Comparison of ENCODE assay signal across 24 cellular contexts in genomic region chr18:36665952-36666351, GRCh38.
"Had no signal": no experiment of that assay in that cellular context is flagged by ENCODE, and none has a peak within 500 bp of the region (broad histone marks: within the 10 kb centered on the region; RNA-seq: fewer than 3 reads in every experiment).

No MANE protein-coding gene starts in this region.

- H3K4me3 Mint-ChIP-seq: activated CD4-positive, alpha-beta T cell treated with anti-CD3 and anti-CD28 coated beads, Interleukin-2, amount 10 ng/mL, durations not matched to agents 7 days and 5 days; activated CD8-positive, alpha-beta T cell treated with anti-CD3 and anti-CD28 coated beads, Interleukin-2, amount 10 ng/mL, durations not matched to agents 7 days and 5 days; activated naive CD4-positive, alpha-beta T cell treated with anti-CD3 and anti-CD28 coated beads, Interleukin-2, amount 50 U/mL, for 24 hours; endodermal cell; natural killer cell; type B pancreatic cell had no signal

- H3K9me3 ChIP-seq: ascending aorta, stomach had no signal

- H3K27ac ChIP-seq: ascending aorta, coronary artery, epithelial cell of prostate, skin epidermis, stomach, WERI-Rb-1 had no signal

- H3K36me3 Mint-ChIP-seq: activated naive CD4-positive, alpha-beta T cell treated with anti-CD3 and anti-CD28 coated beads, Interleukin-2, amount 50 U/mL, for 24 hours; natural killer cell; type B pancreatic cell had no signal

- H3K27me3 Mint-ChIP-seq: type B pancreatic cell had no signal

- H3K9me3 Mint-ChIP-seq: activated CD4-positive, alpha-beta T cell treated with anti-CD3 and anti-CD28 coated beads, Interleukin-2, amount 10 ng/mL, durations not matched to agents 7 days and 5 days; activated naive CD4-positive, alpha-beta T cell treated with anti-CD3 and anti-CD28 coated beads, Interleukin-2, amount 50 U/mL, for 24 hours; endodermal cell; type B pancreatic cell had no signal

- H3K27me3 ChIP-seq: ascending aorta had no signal

- ATAC-seq: activated CD8-positive, alpha-beta T cell treated with anti-CD3 and anti-CD28 coated beads, Interleukin-2, amount 10 ng/mL, durations not matched to agents 7 days and 5 days; natural killer cell had no signal

- FAIRE-seq: TTC549 had no signal

- H3K4me1 Mint-ChIP-seq: activated CD4-positive, alpha-beta T cell treated with anti-CD3 and anti-CD28 coated beads, Interleukin-2, amount 10 ng/mL, durations not matched to agents 7 days and 5 days; activated naive CD4-positive, alpha-beta T cell treated with anti-CD3 and anti-CD28 coated beads, Interleukin-2, amount 50 U/mL, for 24 hours; endodermal cell; natural killer cell had no signal

- H3K27ac Mint-ChIP-seq: activated CD4-positive, alpha-beta T cell treated with anti-CD3 and anti-CD28 coated beads, Interleukin-2, amount 10 ng/mL, durations not matched to agents 7 days and 5 days; activated CD8-positive, alpha-beta T cell treated with anti-CD3 and anti-CD28 coated beads, Interleukin-2, amount 10 ng/mL, durations not matched to agents 7 days and 5 days; endodermal cell; natural killer cell; progenitor cell of endocrine pancreas; type B pancreatic cell had no signal

- DNase-seq: activated CD4-positive, alpha-beta T cell treated with anti-CD3 and anti-CD28 coated beads, Interleukin-2, amount 10 ng/mL, durations not matched to agents 7 days and 5 days; activated CD4-positive, CD25-positive, alpha-beta regulatory T cell treated with anti-CD3 and anti-CD28 coated beads, Interleukin-2, amount 50 U/mL, for 72 hours; activated CD8-positive, alpha-beta T cell treated with anti-CD3 and anti-CD28 coated beads, Interleukin-2, amount 10 ng/mL, durations not matched to agents 7 days and 5 days; activated gamma-delta T cell treated with Interleukin-2 at 50 U/mL for 16 hours; activated T-cell treated with anti-CD3 and anti-CD28 coated beads, Interleukin-2, amount 50 U/mL, for 1 hour; cerebellar nuclear complex; endodermal cell; foreskin fibroblast; hippocampal formation; kidney glomerular epithelial cell; midbrain; natural killer cell; stimulated activated CD4-positive, alpha-beta T cell treated with anti-CD3 and anti-CD28 coated beads, Interleukin-1b, Interleukin-23, amount 100 ng/mL, for 48 hours; stomach; T-helper 1 cell; WERI-Rb-1 had no signal

- H3K4me3 ChIP-seq: ascending aorta, coronary artery, skin epidermis, stomach had no signal

- H3K36me3 ChIP-seq: ascending aorta, stomach, WERI-Rb-1 had no signal

- H3K4me1 ChIP-seq: stomach had no signal
